19 cellular contexts compared by ENCODE assay signal in genomic region chr6:49457771-49458170, GRCh38. TPM values are rescaled to one million over a fixed set of nuclear protein-coding genes. Genes with fewer than 3 reads are reported as not detected.
A peak's percentile ranks its signal among the peaks of the same experiment; 100 is the strongest.
DNase-seq lines count a peak whose midpoint lies in the region; ATAC-seq and TF ChIP-seq lines count a peak whose summit lies in the region.
"Had no signal": no experiment of that assay in that cellular context is flagged by ENCODE, and none has a peak within 500 bp of the region (broad histone marks: within the 10 kb centered on the region; RNA-seq: fewer than 3 reads in every experiment).

No MANE protein-coding gene starts in this region.

- intact Hi-C loops in spleen (cut with DNase I; ENCODE audit: low total_unique reads) = no loop called here
- intact Hi-C loops in posterior cingulate gyrus (cut with DNase I) = no loop called here
- intact Hi-C loops in left colon (cut with DNase I, micrococcal nuclease) = no loop called here

- no peaks in the 10 kb centered on the region for H3K27me3 ChIP-seq in spleen (replicated peaks in 1 of 7)
- H3K27me3 ChIP-seq: BE2C had no signal

- H3K4me3 ChIP-seq in fibroblast of mammary gland (ENCODE audit: control insufficient read depth, low read depth, low read length) = no peak overlapping the region
- H3K4me3 ChIP-seq in spleen = no peak overlapping the region

- peak; percentile 10 for DNase-seq in HFFc6
- DNase-seq in RPMI7951 (ENCODE audit: low read depth) = peak; percentile 1
- DNase-seq in fibroblast of mammary gland (ENCODE audit: low read depth) = peak; percentile 16
- no peak for DNase-seq in spleen
- no peak for DNase-seq in posterior cingulate gyrus
- DNase-seq in left colon = no peak
- DNase-seq in NCI-H1105 (lab: John Stamatoyannopoulos, UW) = no peak
- DNase-seq: BE2C; CD4-positive, alpha-beta T cell; Karpas-422; NCI-H1417; NCI-H187 treated with DMSO at 0.1 percent for 48 hours; NCI-H69; RPMI8226; SIG-M5 had no signal

- H3K4me3 Mint-ChIP-seq in HFFc6 = no peak overlapping the region
- H3K4me3 Mint-ChIP-seq: CD4-positive, alpha-beta T cell had no signal

- peaks cover 0 to 65% (median 27%) of the 10 kb centered on the region in 6 donors for H3K36me3 ChIP-seq in spleen
- H3K36me3 ChIP-seq: BE2C had no signal

- no peaks in the 10 kb centered on the region for H3K27me3 Mint-ChIP-seq in HFFc6 (ENCODE audit: insufficient read depth)
- H3K27me3 Mint-ChIP-seq: CD4-positive, alpha-beta T cell had no signal

- 75 to 96% (median 93%) methylated on average over 4 of the region's 4 CpGs for WGBS in spleen, 5 donors

- no peak for TF ChIP-seq POLR2A in spleen (IDR thresholded peaks at IDR 0.05)

- H3K4me1 ChIP-seq in spleen = peaks cover 17 to 52% (median 28%) of the 10 kb centered on the region in 6 donors
- H3K4me1 ChIP-seq: BE2C had no signal

- no peaks in the 10 kb centered on the region for H3K9me3 ChIP-seq in spleen
- H3K9me3 ChIP-seq: BE2C had no signal

- peaks cover 3% of the 10 kb centered on the region for H3K36me3 Mint-ChIP-seq in HFFc6 (ENCODE audit: low read depth)

- ATAC-seq in left colon = no peak
- ATAC-seq: HepG2 had no signal

- H3K27ac Mint-ChIP-seq in HFFc6 = no peak overlapping the region
- H3K27ac Mint-ChIP-seq: CD4-positive, alpha-beta T cell had no signal

- H3K9me3 Mint-ChIP-seq in HFFc6 = no peaks in the 10 kb centered on the region
- H3K9me3 Mint-ChIP-seq: CD4-positive, alpha-beta T cell had no signal

- peaks cover 31% of the 10 kb centered on the region for H3K4me1 Mint-ChIP-seq in HFFc6 (ENCODE audit: low read depth)

- H3K27ac ChIP-seq in spleen = no peak overlapping the region

- TF ChIP-seq CTCF in HFFc6 (IDR thresholded peaks at IDR 0.05) (no peak), fibroblast of mammary gland (conservative IDR thresholded peaks at IDR 0.05; ENCODE audit: control insufficient read depth, insufficient read depth, low read depth, low read length) (no peak), spleen (IDR thresholded peaks at IDR 0.05 in 8 of 11, conservative IDR thresholded peaks at IDR 0.05 in 3 of 11) (no peak)

RNA-seq across cellular contexts. Expression of gene MMUT, which starts 5.3 kb away (rescaled TPM):
- 10 to 100 TPM; 16.3 to 18.7 (median 17.1) TPM for total RNA-seq in HFFc6 (2021; fragmentation: NEBNext Ultra II Directional; extraction: Animal tissue kit (Norgen Biotek cat#: 25700))
- total RNA-seq in RPMI7951 (2014; rRNA removed; shearing (Covaris generic)) = 13.6 and 13.9 TPM in 2 replicates
- 10 to 100 TPM in 5 of 7 donors, 1 to 10 TPM in 2; 9.5 to 16.6 (median 13.4) TPM for total RNA-seq in spleen
- polyA plus RNA-seq in spleen = 1 to 10 TPM; 6.2 to 7.4 (median 6.5) TPM
- 10 to 100 TPM; 42.3 to 55.0 TPM for total RNA-seq in left colon

RNA-seq across cellular contexts. Expression of gene CENPQ, which starts 5.4 kb away (rescaled TPM):
- 10 to 100 TPM in 5 of 6 experiments, 1 to 10 TPM in 1; 7.2 to 14.3 (median 13.2) TPM for total RNA-seq in HFFc6 (2021; fragmentation: NEBNext Ultra II Directional; extraction: Animal tissue kit (Norgen Biotek cat#: 25700))
- total RNA-seq in RPMI7951 (2014; rRNA removed; shearing (Covaris generic)) = 45.4 and 56.4 TPM in 2 replicates
- total RNA-seq in spleen (1 to 10 TPM; 3.8 to 8.4 (median 5.3) TPM), left colon (1 to 10 TPM; 2.0 to 2.5 TPM)
- polyA plus RNA-seq in spleen = 1 to 10 TPM; 4.9 to 9.6 (median 7.5) TPM

RNA-seq across cellular contexts. Expression of gene GLYATL3, which starts 42.0 kb away (rescaled TPM):
- total RNA-seq in HFFc6 (2021; fragmentation: NEBNext Ultra II Directional; extraction: Animal tissue kit (Norgen Biotek cat#: 25700)) = not detected
- not detected in 2 replicates for total RNA-seq in RPMI7951 (2014; rRNA removed; shearing (Covaris generic))
- total RNA-seq in spleen (not detected), left colon (under 1 TPM in 1 of 2 donors, not detected in 1; 0.22 TPM)
- polyA plus RNA-seq in spleen = not detected
- total RNA-seq: CD4-positive, alpha-beta T cell; G401; HepG2; OCI-LY7 had no signal
- polyA plus RNA-seq: AG04450 had no signal

Comparison
In these comparisons a context has a peak if more than half of its experiments do, and no peak if none do; other contexts are left out.
1. DNase-seq: peak in HFFc6 (single experiment), RPMI7951 (single experiment) and fibroblast of mammary gland (single experiment); none in spleen (single experiment), posterior cingulate gyrus (0 of 10), left colon (0 of 2) and NCI-H1105 (single experiment).